In genomic region chr17:77770331-77771105, GRCh38 we compare ENCODE assay signal across 12 cellular contexts.
A peak's percentile ranks its signal among the peaks of the same experiment; 100 is the strongest.
DNase-seq lines count a peak whose midpoint lies in the region; ATAC-seq and TF ChIP-seq lines count a peak whose summit lies in the region.
"Had no signal": no experiment of that assay in that cellular context is flagged by ENCODE, and none has a peak within 500 bp of the region (broad histone marks: within the 10 kb centered on the region; RNA-seq: fewer than 3 reads in every experiment).

No MANE protein-coding gene starts in this region.

- H2AFZ ChIP-seq in neural progenitor cell (replicated peaks): no peak overlapping the region

- no peaks in the 10 kb centered on the region for H3K36me3 Mint-ChIP-seq in neural progenitor cell

- peak overlapping the region; percentile 5 for H3K4me3 Mint-ChIP-seq in neural progenitor cell
- H3K4me3 Mint-ChIP-seq: T-helper 17 cell had no signal

- in situ Hi-C loops in Caki2 (cut with HindIII; ENCODE audit: low pct_unique_long_range_greater_than_20kb, low sequenced_read_pairs) (no loop called here), GM13977 (cut with MboI; ENCODE audit: low pct_unique_long_range_greater_than_20kb, low sequenced_read_pairs, unreplicated experiment) (no loop called here)

- H3K27ac ChIP-seq in neural progenitor cell: no peak overlapping the region
- H3K27ac ChIP-seq: sigmoid colon had no signal

- peaks cover 8% of the 10 kb centered on the region for H3F3A ChIP-seq in neural progenitor cell (ENCODE audit: low read depth)

- peaks cover 6% of the 10 kb centered on the region for H3K9me3 Mint-ChIP-seq in neural progenitor cell

- H3K36me3 ChIP-seq in neural progenitor cell: no peaks in the 10 kb centered on the region
- H3K36me3 ChIP-seq: sigmoid colon had no signal

- peaks cover 28% of the 10 kb centered on the region for H3K4me1 Mint-ChIP-seq in neural progenitor cell

- H3K27me3 Mint-ChIP-seq in neural progenitor cell (ENCODE audit: insufficient read depth, low read depth): peaks cover 14% of the 10 kb centered on the region

- no peaks in the 10 kb centered on the region for H3K79me2 ChIP-seq in neural progenitor cell (ENCODE audit: low read depth)

- no peaks in the 10 kb centered on the region for H3K27me3 ChIP-seq in neural progenitor cell
- H3K27me3 ChIP-seq: sigmoid colon had no signal

- no peaks in the 10 kb centered on the region for H3K9me3 ChIP-seq in neural progenitor cell (ENCODE audit: low read depth)
- H3K9me3 ChIP-seq: sigmoid colon had no signal

- peak overlapping the region; percentile 46 for H3K27ac Mint-ChIP-seq in neural progenitor cell
- H3K27ac Mint-ChIP-seq: T-helper 17 cell had no signal

- no peaks in the 10 kb centered on the region for H4K20me1 ChIP-seq in neural progenitor cell (ENCODE audit: low read depth)

- no peak overlapping the region for H3K4me2 ChIP-seq in neural progenitor cell

- TF ChIP-seq CTCF in cardiac fibroblast (IDR thresholded peaks at IDR 0.05; ENCODE audit: low read depth, low read length): no peak
- no peak for TF ChIP-seq CTCF in neural progenitor cell (IDR thresholded peaks at IDR 0.05)
- TF ChIP-seq CTCF in GM13977 (IDR thresholded peaks at IDR 0.05; ENCODE audit: extremely low read depth, insufficient read depth, missing control alignments): no peak

- DNase-seq in Caki2 (ENCODE audit: low read depth): peak; percentile 68
- DNase-seq in LHCN-M2 (ENCODE audit: low read depth): peak; percentile 7
- peak; percentile 71 to 90 for DNase-seq in cardiac fibroblast (ENCODE audit: low read depth in 2 of 2)
- no peak for DNase-seq in neural progenitor cell (ENCODE audit: low spot score)
- no peak for DNase-seq in GM13977 (ENCODE audit: low spot score)
- no peak for DNase-seq in NCI-H2029 (lab: John Stamatoyannopoulos, UW)
- DNase-seq: NCI-H1417 treated with DMSO at 0.1 percent for 48 hours, OCI-M1, sigmoid colon, T-helper 17 cell had no signal

- H3K4me1 ChIP-seq in neural progenitor cell: peaks cover 7% of the 10 kb centered on the region
- H3K4me1 ChIP-seq: sigmoid colon had no signal

- H3K4me3 ChIP-seq in cardiac fibroblast (replicated peaks in 1 of 2; ENCODE audit: low read depth in 2 of 2, low read length in 2 of 2) (no peak overlapping the region), neural progenitor cell (no peak overlapping the region)
- H3K4me3 ChIP-seq: sigmoid colon had no signal

- H3K9ac ChIP-seq in neural progenitor cell: no peak overlapping the region

- no peak for ATAC-seq in activated CD4-positive, CD25-positive, alpha-beta regulatory T cell treated with anti-CD3 and anti-CD28 coated beads, Interleukin-2, amount 50 U/mL, for 24 hours
- no peak for ATAC-seq in HG03108 (IDR thresholded peaks at IDR 0.05; ENCODE audit: unreplicated experiment)
- ATAC-seq: T-helper 17 cell had no signal

Comparison
In these comparisons a context has a peak if more than half of its experiments do, and no peak if none do; other contexts are left out.
1. DNase-seq: peak in Caki2 (single experiment), LHCN-M2 (single experiment) and cardiac fibroblast (2 of 2); none in neural progenitor cell (single experiment), GM13977 (single experiment) and NCI-H2029 (single experiment).